ENCODE assay signal across 8 cellular contexts in the genomic region with DNA sequence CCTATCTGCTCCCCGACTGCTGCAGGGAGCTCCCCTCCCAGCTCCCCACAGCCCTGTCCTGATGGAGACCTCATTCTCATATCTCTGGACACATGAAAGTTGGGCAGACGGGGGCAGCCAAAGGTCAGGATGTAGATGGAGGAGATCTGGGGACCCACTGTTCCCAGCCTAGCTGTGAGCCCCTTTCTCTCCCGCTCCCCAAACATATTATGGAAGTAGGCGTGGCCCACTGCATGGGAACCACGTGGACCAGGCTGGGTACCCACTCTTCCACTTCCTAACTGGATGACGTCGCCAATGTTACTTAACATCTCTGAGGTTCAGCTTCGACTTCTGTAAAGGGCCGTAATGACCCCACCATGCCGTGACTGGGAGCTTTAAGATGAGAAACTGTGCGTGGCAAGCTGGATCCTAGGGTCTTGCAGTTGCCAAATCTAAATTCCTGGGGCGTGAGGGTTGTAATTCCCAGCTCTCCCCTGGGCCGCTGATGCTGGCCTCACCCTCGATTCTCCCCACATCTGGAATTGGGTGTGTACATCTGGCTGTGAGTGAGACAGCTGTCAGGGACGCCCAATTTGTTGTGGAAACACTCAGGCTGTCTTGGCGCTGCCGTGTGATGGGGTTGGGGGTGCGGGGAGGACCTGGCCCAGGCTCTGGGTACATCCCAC. TPM values are rescaled to one million over a fixed set of nuclear protein-coding genes. Genes with fewer than 3 reads are reported as not detected.
DNase-seq lines count a peak whose midpoint lies in the region; ATAC-seq and TF ChIP-seq lines count a peak whose summit lies in the region.

No MANE protein-coding gene starts in this region.

- H3K27ac ChIP-seq in RWPE1 (peak overlapping the region; percentile 97), prostate gland (peak overlapping the region; percentile 9 to 27)
- no peak overlapping the region for H3K27ac ChIP-seq in effector memory CD4-positive, alpha-beta T cell (ENCODE audit: insufficient read depth, low read length, poor library complexity, severe bottlenecking)

- CTCF ChIA-PET in RWPE1 (lab: Yijun Ruan, JAX): interaction anchor here (0.5 to 3.0 kb wide), 14 partner anchors 8 to 931 kb away, joined by 3 to 83 read pairs (median 3); partner anchors contain the start of genes DPF2, POLA2 and ZNHIT2

- ATAC-seq in HG03565 (IDR thresholded peaks at IDR 0.05; ENCODE audit: unreplicated experiment): no peak
- no peak for ATAC-seq in HG03378 (IDR thresholded peaks at IDR 0.05; ENCODE audit: unreplicated experiment)

- H3K9ac ChIP-seq in ES-I3 (ENCODE audit: low read depth, low read length): peak overlapping the region; percentile 38; the same call in 1 of the 2 replicates

- POLR2A ChIA-PET in RWPE1 (lab: Yijun Ruan, JAX; ENCODE audit: low non-redundant PET): interaction anchor here (1.7 kb wide), 1 partner anchor 54 kb away, joined by 3 read pairs; the partner anchor contains the start of gene POLA2

- TF ChIP-seq CTCF in RWPE1 (conservative IDR thresholded peaks at IDR 0.05; ENCODE audit: low read depth) (no peak), prostate gland (IDR thresholded peaks at IDR 0.05) (no peak)

- intact Hi-C loops in prostate gland (cut with DNase I): loop anchor here (5.0 kb wide), 1 partner anchor 89 kb away; no protein-coding TSS in a partner anchor

- DNase-seq in RWPE1 (ENCODE audit: low spot score) (peak; percentile 52), fibroblast of peridontal ligament (ENCODE audit: extremely low read depth) (peak; percentile 99), prostate gland (ENCODE audit: low spot score) (no peak), COR-L47 (lab: John Stamatoyannopoulos, UW) (no peak)
- DNase-seq in effector memory CD4-positive, alpha-beta T cell: no peak

- H3K4me1 ChIP-seq in ES-I3 (ENCODE audit: insufficient read depth, low read length): peaks cover 15% of the 10 kb centered on the region; the same call in 1 of the 2 replicates
- H3K4me1 ChIP-seq in prostate gland (replicated peaks): no peaks in the 10 kb centered on the region
- H3K4me1 ChIP-seq in effector memory CD4-positive, alpha-beta T cell (ENCODE audit: control insufficient read depth, insufficient read depth, low read length, poor library complexity, severe bottlenecking): peaks cover 14% of the 10 kb centered on the region

- H3K27me3 ChIP-seq in prostate gland (replicated peaks; ENCODE audit: insufficient read depth): no peaks in the 10 kb centered on the region
- no peaks in the 10 kb centered on the region for H3K27me3 ChIP-seq in effector memory CD4-positive, alpha-beta T cell (replicated peaks; ENCODE audit: control insufficient read depth, insufficient read depth, low read length, poor library complexity, severe bottlenecking)

- H3K9me3 ChIP-seq in ES-I3 (ENCODE audit: control insufficient read depth, insufficient read depth, low read length): no peaks in the 10 kb centered on the region
- H3K9me3 ChIP-seq in prostate gland: no peaks in the 10 kb centered on the region
- H3K9me3 ChIP-seq in effector memory CD4-positive, alpha-beta T cell (ENCODE audit: control insufficient read depth, low read length): no peaks in the 10 kb centered on the region

- TF ChIP-seq POLR2A in prostate gland (IDR thresholded peaks at IDR 0.05): no peak

- WGBS in prostate gland: 35% methylated on average over 18 of the region's 18 CpGs

- H3K4me3 ChIP-seq in prostate gland: peak overlapping the region; percentile 65 to 85
- no peak overlapping the region for H3K4me3 ChIP-seq in effector memory CD4-positive, alpha-beta T cell (ENCODE audit: insufficient read depth, low read depth, low read length, poor library complexity, severe bottlenecking)

- H3K36me3 ChIP-seq in ES-I3 (ENCODE audit: insufficient read depth, low read length): no peaks in the 10 kb centered on the region
- no peaks in the 10 kb centered on the region for H3K36me3 ChIP-seq in prostate gland
- H3K36me3 ChIP-seq in effector memory CD4-positive, alpha-beta T cell (ENCODE audit: control insufficient read depth, insufficient read depth, low read length): no peaks in the 10 kb centered on the region

RNA-seq across cellular contexts. Expression of gene CDC42EP2, which starts 1.8 kb away (rescaled TPM):
- total RNA-seq in prostate gland: 1 to 10 TPM; 7.7 to 8.7 TPM

RNA-seq across cellular contexts. Expression of gene DPF2, which starts 17.2 kb away (rescaled TPM):
- total RNA-seq in prostate gland: 10 to 100 TPM; 39.3 to 74.1 TPM

RNA-seq across cellular contexts. Expression of gene TIGD3, which starts 38.1 kb away (rescaled TPM):
- 1 to 10 TPM in 1 of 2 donors, under 1 TPM in 1; 0.27 to 4.7 TPM for total RNA-seq in prostate gland

RNA-seq across cellular contexts. Expression of gene POLA2, which starts 54.7 kb away (rescaled TPM):
- 10 to 100 TPM; 21.6 to 25.9 TPM for total RNA-seq in prostate gland

Comparison
In these comparisons a context has a peak if more than half of its experiments do, and no peak if none do; other contexts are left out.
1. DNase-seq: peak in RWPE1 (single experiment) and fibroblast of peridontal ligament (single experiment); none in prostate gland (single experiment), effector memory CD4-positive, alpha-beta T cell (0 of 3) and COR-L47 (single experiment).